8 cellular contexts compared by ENCODE assay signal in the genomic region with DNA sequence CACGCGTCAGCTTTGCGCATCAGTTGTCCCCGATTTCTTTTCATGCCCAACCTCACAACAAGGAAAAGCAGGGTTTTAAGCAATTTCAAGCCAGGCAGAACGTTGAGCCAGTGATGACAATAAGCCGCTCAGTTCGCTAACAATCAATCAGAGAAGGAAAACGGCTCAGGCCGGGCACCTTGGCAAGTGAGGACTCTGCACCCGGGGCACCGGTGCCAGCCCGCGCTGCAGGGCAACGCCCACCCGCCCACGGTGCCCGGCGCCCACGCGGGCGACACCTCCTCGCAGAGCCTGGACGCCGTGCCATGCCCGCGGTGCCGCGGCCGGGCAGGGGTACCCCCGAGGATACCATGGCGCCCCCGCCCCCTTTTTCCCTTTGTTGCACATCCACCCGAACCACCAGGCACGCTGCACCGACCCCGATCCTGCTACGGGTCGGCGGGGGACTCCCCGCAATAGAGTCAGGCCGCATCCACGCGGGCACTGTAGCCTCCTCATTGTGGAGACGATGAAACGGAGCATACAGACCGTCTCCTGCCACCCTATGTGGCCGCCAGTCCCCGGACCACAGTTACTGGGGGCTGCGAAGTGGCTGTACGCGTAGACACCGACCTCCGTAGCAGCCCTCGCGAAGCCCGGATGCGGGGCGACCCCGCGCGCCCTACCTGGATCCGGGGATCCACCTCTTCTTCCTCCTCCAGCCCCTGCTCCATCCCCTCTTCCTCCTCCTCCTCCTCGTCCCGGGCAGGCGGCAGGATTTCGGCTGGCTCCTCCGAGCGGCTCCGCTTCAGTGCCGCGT. TPM values are rescaled to one million over a fixed set of nuclear protein-coding genes. Genes with fewer than 3 reads are reported as not detected.
DNase-seq lines count a peak whose midpoint lies in the region; ATAC-seq and TF ChIP-seq lines count a peak whose summit lies in the region.

No MANE protein-coding gene starts in this region.

- H3K9ac ChIP-seq in HUES48 (ENCODE audit: low read depth, low read length): peak overlapping the region; percentile 5; the same call in 1 of the 2 replicates

- ATAC-seq in GM19438 (IDR thresholded peaks at IDR 0.05; ENCODE audit: low read depth, unreplicated experiment): peak; percentile 32
- peak; percentile 61 for ATAC-seq in stimulated activated naive CD8-positive, alpha-beta T cell treated with anti-CD3 and anti-CD28 coated beads, Interleukin-15, Interleukin-2, amounts not matched to agents 100 U/mL and 50 U/mL, for 24 hours

- peaks cover 61% of the 10 kb centered on the region for H3K4me1 Mint-ChIP-seq in activated CD4-positive, alpha-beta T cell treated with anti-CD3 and anti-CD28 coated beads, Interleukin-2, amount 10 ng/mL, durations not matched to agents 7 days and 5 days

- CTCF ChIA-PET in activated CD4-positive, alpha-beta T cell treated with anti-CD3 and anti-CD28 coated beads, Interleukin-2, amount 10 ng/mL, durations not matched to agents 7 days and 5 days (lab: Charles Lee): interaction anchor here (0.6 to 6.4 kb wide), 17 partner anchors 8 to 132 kb away, joined by 3 to 60 read pairs (median 6); a partner anchor contains a TSS

- H3K36me3 ChIP-seq in HUES48 (ENCODE audit: control insufficient read depth, insufficient read depth, low read length): no peaks in the 10 kb centered on the region

- peaks cover 6% of the 10 kb centered on the region for H3K27me3 Mint-ChIP-seq in activated CD4-positive, alpha-beta T cell treated with anti-CD3 and anti-CD28 coated beads, Interleukin-2, amount 10 ng/mL, durations not matched to agents 7 days and 5 days

- TF ChIP-seq CTCF in AG10803 (conservative IDR thresholded peaks at IDR 0.05; ENCODE audit: low read length): peak; percentile 21

- H3K36me3 Mint-ChIP-seq in activated CD4-positive, alpha-beta T cell treated with anti-CD3 and anti-CD28 coated beads, Interleukin-2, amount 10 ng/mL, durations not matched to agents 7 days and 5 days (ENCODE audit: low read depth): peaks cover 36% of the 10 kb centered on the region

- H3K27ac ChIP-seq in HUES48 (ENCODE audit: low read depth, low read length): no peak overlapping the region

- no peaks in the 10 kb centered on the region for H3K9me3 Mint-ChIP-seq in activated CD4-positive, alpha-beta T cell treated with anti-CD3 and anti-CD28 coated beads, Interleukin-2, amount 10 ng/mL, durations not matched to agents 7 days and 5 days

- H3K27ac Mint-ChIP-seq in activated CD4-positive, alpha-beta T cell treated with anti-CD3 and anti-CD28 coated beads, Interleukin-2, amount 10 ng/mL, durations not matched to agents 7 days and 5 days: peak overlapping the region; percentile 76

- H3K27me3 ChIP-seq in HUES48 (ENCODE audit: control insufficient read depth, insufficient read depth, low read length): peaks cover 24% of the 10 kb centered on the region

- no peaks in the 10 kb centered on the region for H3K9me3 ChIP-seq in HUES48 (ENCODE audit: control insufficient read depth, insufficient read depth, low read length)

- peak overlapping the region; percentile 80 for H3K4me3 Mint-ChIP-seq in activated CD4-positive, alpha-beta T cell treated with anti-CD3 and anti-CD28 coated beads, Interleukin-2, amount 10 ng/mL, durations not matched to agents 7 days and 5 days

- DNase-seq in AG10803 (ENCODE audit: low read depth) (no peak), midbrain (lab: John Stamatoyannopoulos, UW) (peak; percentile 34), hippocampal formation (lab: John Stamatoyannopoulos, UW) (no peak)
- peak; percentile 24 for DNase-seq in activated CD4-positive, alpha-beta T cell treated with anti-CD3 and anti-CD28 coated beads, Interleukin-2, amount 10 ng/mL, durations not matched to agents 7 days and 5 days
- peak; percentile 27 for DNase-seq in effector CD4-positive, alpha-beta T cell
- DNase-seq in stimulated activated naive CD8-positive, alpha-beta T cell treated with anti-CD3 and anti-CD28 coated beads, Interleukin-15, Interleukin-2, amounts not matched to agents 100 U/mL and 50 U/mL, for 24 hours: peak; percentile 45

- POLR2A ChIA-PET in activated CD4-positive, alpha-beta T cell treated with anti-CD3 and anti-CD28 coated beads, Interleukin-2, amount 10 ng/mL, durations not matched to agents 7 days and 5 days (lab: Charles Lee): no interaction called here

- H3K4me3 ChIP-seq in AG10803 (ENCODE audit: low read length) (peak overlapping the region; percentile 92), HUES48 (ENCODE audit: low read depth, low read length) (peak overlapping the region; percentile 79)

- H3K4me1 ChIP-seq in HUES48 (ENCODE audit: control insufficient read depth, insufficient read depth, low read length): peaks cover 26% of the 10 kb centered on the region

RNA-seq across cellular contexts. Expression of a gene that starts 0.6 kb away (rescaled TPM):
- total RNA-seq in activated CD4-positive, alpha-beta T cell treated with anti-CD3 and anti-CD28 coated beads, Interleukin-2, amount 10 ng/mL, durations not matched to agents 7 days and 5 days: 10 to 100 TPM; 33.8 to 38.2 TPM

Comparison
In these comparisons a context has a peak if more than half of its experiments do, and no peak if none do; other contexts are left out.
1. DNase-seq: peak in activated CD4-positive, alpha-beta T cell treated with anti-CD3 and anti-CD28 coated beads, Interleukin-2, amount 10 ng/mL, durations not matched to agents 7 days and 5 days (single experiment), effector CD4-positive, alpha-beta T cell (single experiment), midbrain (single experiment) and stimulated activated naive CD8-positive, alpha-beta T cell treated with anti-CD3 and anti-CD28 coated beads, Interleukin-15, Interleukin-2, amounts not matched to agents 100 U/mL and 50 U/mL, for 24 hours (single experiment); none in AG10803 (single experiment) and hippocampal formation (0 of 2).